1 cellular context compared by ENCODE assay signal in genomic region chr5:21480054-21480453, GRCh38.
TF ChIP-seq lines count a peak whose summit lies in the region.

No MANE protein-coding gene starts in this region.

TF ChIP-seq in K562, 482 proteins besides CTCF, POLR2A, EP300 and RAD21 (continued from another document):
- TF ChIP-seq, protein P1, sequence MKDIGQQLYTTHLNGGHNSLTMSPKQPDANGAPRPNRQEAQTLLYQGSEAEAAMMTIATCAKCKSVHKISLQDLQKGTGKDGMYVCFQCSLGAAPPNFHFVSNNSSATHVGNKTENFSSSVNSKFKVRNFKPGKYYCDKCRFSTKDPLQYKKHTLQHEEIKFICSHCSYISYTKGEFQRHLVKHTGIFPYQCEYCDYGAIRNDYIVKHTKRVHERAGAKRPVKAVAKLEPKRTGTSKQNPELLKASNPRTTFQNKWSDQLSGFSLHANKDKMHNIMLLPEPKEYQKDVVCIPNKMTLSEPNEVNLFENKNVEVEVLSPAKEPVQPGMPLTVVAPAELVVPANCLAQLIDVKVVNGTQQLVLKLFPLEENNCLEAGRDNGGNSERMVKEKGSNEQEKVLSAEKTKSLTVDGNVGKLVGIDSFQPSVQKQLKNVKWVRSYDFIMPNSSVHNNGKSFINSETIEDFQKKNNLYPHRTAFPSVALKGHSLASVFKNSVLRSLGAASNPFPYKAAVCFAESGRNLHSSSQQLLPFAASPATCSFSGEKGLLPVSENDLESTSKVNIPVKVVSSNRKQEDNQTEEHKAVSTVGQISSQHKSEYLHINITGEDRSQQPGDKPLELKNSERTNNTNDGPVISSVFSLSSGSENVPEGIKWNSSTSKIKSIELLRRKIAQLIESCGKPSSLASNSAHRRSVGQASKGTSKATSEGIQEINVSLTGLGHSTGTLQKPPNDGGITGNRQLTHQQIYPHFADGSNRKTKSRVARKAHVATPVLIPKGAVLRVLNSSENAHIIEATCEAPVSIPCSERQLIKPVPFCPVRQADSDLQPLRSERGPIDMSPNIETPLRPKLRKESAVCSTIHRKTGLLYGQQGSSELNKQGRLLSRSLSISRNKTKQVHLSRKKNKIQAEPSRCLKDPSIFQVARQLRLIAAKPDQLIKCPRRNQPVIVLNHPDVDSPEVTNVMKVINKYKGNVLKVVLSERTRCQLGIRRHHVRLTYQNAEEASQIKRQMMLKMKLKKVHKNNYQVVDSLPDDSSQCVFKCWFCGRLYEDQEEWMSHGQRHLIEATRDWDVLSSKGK (CRISPR knock-in tag; IDR thresholded peaks at IDR 0.05): peak; percentile 39; the same call in 1 of the 2 replicates
- peak; percentile 61; the same call in 1 of the 2 replicates for TF ChIP-seq ZNF778 (CRISPR knock-in tag; IDR thresholded peaks at IDR 0.05)
- TF ChIP-seq ZBTB11 (CRISPR knock-in tag; IDR thresholded peaks at IDR 0.05): peak in 1 of 3 experiments; percentile 44; a peak in 1 of 6 replicates
- TF ChIP-seq ZSCAN29 (IDR thresholded peaks at IDR 0.05): 0 out of 2 replicates have a peak, but pooled peaks have one; percentile 30
- TF ChIP-seq, protein P2, sequence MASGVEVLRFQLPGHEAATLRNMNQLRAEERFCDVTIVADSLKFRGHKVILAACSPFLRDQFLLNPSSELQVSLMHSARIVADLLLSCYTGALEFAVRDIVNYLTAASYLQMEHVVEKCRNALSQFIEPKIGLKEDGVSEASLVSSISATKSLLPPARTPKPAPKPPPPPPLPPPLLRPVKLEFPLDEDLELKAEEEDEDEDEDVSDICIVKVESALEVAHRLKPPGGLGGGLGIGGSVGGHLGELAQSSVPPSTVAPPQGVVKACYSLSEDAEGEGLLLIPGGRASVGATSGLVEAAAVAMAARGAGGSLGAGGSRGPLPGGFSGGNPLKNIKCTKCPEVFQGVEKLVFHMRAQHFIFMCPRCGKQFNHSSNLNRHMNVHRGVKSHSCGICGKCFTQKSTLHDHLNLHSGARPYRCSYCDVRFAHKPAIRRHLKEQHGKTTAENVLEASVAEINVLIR (CRISPR knock-in tag; IDR thresholded peaks at IDR 0.05): peak; percentile 23; the same call in 1 of the 2 replicates
- TF ChIP-seq ZKSCAN3 (CRISPR knock-in tag; IDR thresholded peaks at IDR 0.05): peak; percentile 40; the same call in 1 of the 2 replicates
- 0 out of 2 replicates have a peak, but pooled peaks have one; percentile 19 for TF ChIP-seq NFXL1 (CRISPR knock-in tag; IDR thresholded peaks at IDR 0.05)
- peak; percentile 30; the same call in 1 of the 2 replicates for TF ChIP-seq NR2F6 (CRISPR knock-in tag; IDR thresholded peaks at IDR 0.05)
